ENCODE assay signal across 9 cellular contexts in genomic region chr19:17576758-17577532, GRCh38. TPM values are rescaled to one million over a fixed set of nuclear protein-coding genes. Genes with fewer than 3 reads are reported as not detected.
DNase-seq lines count a peak whose midpoint lies in the region; ATAC-seq and TF ChIP-seq lines count a peak whose summit lies in the region.
"Had no signal": no experiment of that assay in that cellular context is flagged by ENCODE, and none has a peak within 500 bp of the region (broad histone marks: within the 10 kb centered on the region; RNA-seq: fewer than 3 reads in every experiment).

No MANE protein-coding gene starts in this region.

- no peaks in the 10 kb centered on the region for H3K9me3 Mint-ChIP-seq in MCF 10A (ENCODE audit: unreplicated experiment)
- H3K9me3 Mint-ChIP-seq in nephron, result no peaks in the 10 kb centered on the region
- H3K9me3 Mint-ChIP-seq: T-helper 1 cell treated with Interleukin-12 subunit alpha and Interleukin-12 subunit beta and Interleukin-4 antibody, amounts not matched to agents 30 μg/mL and 1 μg/mL, for 36 hours had no signal

- no TSS peak for BruUV-seq in MCF 10A (replicated peaks; lab: Mats Ljungman, UMichigan)

- peak overlapping the region; percentile 58; the same call in 1 of the 2 replicates for H3K9ac ChIP-seq in ES-I3 (ENCODE audit: low read depth, low read length)

- H3K36me3 Mint-ChIP-seq in MCF 10A (ENCODE audit: insufficient read depth, unreplicated experiment) (peaks cover 79% of the 10 kb centered on the region), nephron (ENCODE audit: low read depth) (peaks cover 36% of the 10 kb centered on the region)

- CTCF ChIA-PET in MCF 10A (lab: Yijun Ruan, JAX), result interaction anchor here (0.5 to 0.9 kb wide), 3 partner anchors 10 to 111 kb away, joined by 3 read pairs; no protein-coding TSS in a partner anchor

- H3K9me3 ChIP-seq in ES-I3 (ENCODE audit: control insufficient read depth, insufficient read depth, low read length), result no peaks in the 10 kb centered on the region

- TF ChIP-seq CTCF in MCF 10A (IDR thresholded peaks at IDR 0.05; ENCODE audit: unreplicated experiment), result no peak
- no peak for TF ChIP-seq CTCF in nephron (IDR thresholded peaks at IDR 0.05; ENCODE audit: unreplicated experiment in 3 of 3)

- H3K4me3 Mint-ChIP-seq in MCF 10A (ENCODE audit: unreplicated experiment), result no peak overlapping the region
- H3K4me3 Mint-ChIP-seq in nephron, result peak overlapping the region in 2 of 3 experiments; percentile 43
- H3K4me3 Mint-ChIP-seq: T-helper 1 cell treated with Interleukin-12 subunit alpha and Interleukin-12 subunit beta and Interleukin-4 antibody, amounts not matched to agents 30 μg/mL and 1 μg/mL, for 36 hours had no signal

- ATAC-seq in HG02840 (IDR thresholded peaks at IDR 0.05; ENCODE audit: low FRiP score, unreplicated experiment) (no peak), GM18861 (IDR thresholded peaks at IDR 0.05; ENCODE audit: unreplicated experiment) (no peak)

- DNase-seq in LoVo (ENCODE audit: low spot score), result peak; percentile 29
- DNase-seq in MCF 10A (ENCODE audit: unreplicated experiment), result peak; percentile 71
- no peak for DNase-seq in NCI-H146 treated with DMSO at 0.1 percent for 48 hours (lab: John Stamatoyannopoulos, UW; ENCODE audit: unreplicated experiment)
- no peak for DNase-seq in SHP77 treated with DMSO at 0.1 percent for 48 hours (lab: John Stamatoyannopoulos, UW)

- POLR2A ChIA-PET in MCF 10A (lab: Yijun Ruan, JAX), result interaction anchor here (1.4 kb wide), 1 partner anchor 12 kb away, joined by 3 read pairs; no protein-coding TSS in a partner anchor

- peaks cover 10% of the 10 kb centered on the region; the same call in 1 of the 2 replicates for H3K4me1 ChIP-seq in ES-I3 (ENCODE audit: insufficient read depth, low read length)

- H3K36me3 ChIP-seq in ES-I3 (ENCODE audit: insufficient read depth, low read length), result peaks cover 3% of the 10 kb centered on the region; the same call in 1 of the 2 replicates

- H3K4me1 Mint-ChIP-seq in MCF 10A (ENCODE audit: insufficient read depth, unreplicated experiment) (peaks cover 11% of the 10 kb centered on the region), nephron (no peaks in the 10 kb centered on the region)

- intact Hi-C loops in MCF 10A (cut with micrococcal nuclease), result loop anchor here (10.0 kb wide), 1 partner anchor 188 kb away; no protein-coding TSS in a partner anchor

- H3K27me3 Mint-ChIP-seq in MCF 10A (ENCODE audit: insufficient read depth, unreplicated experiment), result no peaks in the 10 kb centered on the region
- H3K27me3 Mint-ChIP-seq in nephron (ENCODE audit: low read depth), result no peaks in the 10 kb centered on the region

- H3K27ac Mint-ChIP-seq in MCF 10A (ENCODE audit: low read depth, unreplicated experiment), result no peak overlapping the region
- H3K27ac Mint-ChIP-seq in nephron, result no peak overlapping the region
- H3K27ac Mint-ChIP-seq: T-helper 1 cell treated with Interleukin-12 subunit alpha and Interleukin-12 subunit beta and Interleukin-4 antibody, amounts not matched to agents 30 μg/mL and 1 μg/mL, for 36 hours had no signal

RNA-seq across cellular contexts. Expression of gene COLGALT1, which starts 21.5 kb away (rescaled TPM):
- total RNA-seq in MCF 10A (2022), result 103 and 107 TPM in 2 replicates

Comparison
In these comparisons a context has a peak if more than half of its experiments do, and no peak if none do; other contexts are left out.
1. DNase-seq: peak in LoVo (single experiment) and MCF 10A (single experiment); none in NCI-H146 treated with DMSO at 0.1 percent for 48 hours (single experiment) and SHP77 treated with DMSO at 0.1 percent for 48 hours (single experiment).